1 cellular context compared by ENCODE assay signal in the genomic region with DNA sequence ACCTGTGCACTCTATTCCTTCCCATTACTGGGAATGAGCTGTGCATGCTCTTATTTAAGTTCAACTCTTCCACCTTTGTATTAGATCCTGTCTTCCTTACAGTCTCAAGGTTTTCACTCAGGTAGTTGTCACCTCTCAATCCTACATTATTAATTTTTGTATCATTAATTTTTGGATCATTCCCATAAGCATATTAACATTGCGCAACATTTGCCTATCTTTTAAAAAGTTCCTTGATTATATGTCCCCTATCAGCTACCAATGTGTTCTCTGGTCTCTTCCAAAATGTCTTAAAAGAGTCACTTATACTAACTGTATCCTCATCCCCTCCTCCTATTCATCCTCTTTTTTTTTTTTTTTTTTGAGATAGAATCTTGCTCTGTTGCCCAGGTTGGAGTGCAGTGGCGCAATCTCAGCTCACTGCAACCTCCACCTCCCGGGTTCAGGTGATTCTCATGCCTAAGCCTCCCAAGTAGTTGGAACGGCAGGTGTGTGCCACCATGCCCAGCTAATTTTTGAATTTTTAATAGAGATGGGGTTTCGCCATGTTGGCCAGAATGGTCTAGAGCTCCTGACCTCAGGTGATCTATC.
TF ChIP-seq lines count a peak whose summit lies in the region.

No MANE protein-coding gene starts in this region.

TF ChIP-seq in IMR-90, 13 proteins besides CTCF, POLR2A, EP300 and RAD21:
- TF ChIP-seq CEBPB (IDR thresholded peaks at IDR 0.05; ENCODE audit: low read depth, low read length): peak; percentile 92
- TF ChIP-seq MAZ (IDR thresholded peaks at IDR 0.05; ENCODE audit: borderline replicate concordance, low read depth, low read length): no peak
- no peak for TF ChIP-seq RCOR1 (IDR thresholded peaks at IDR 0.05; ENCODE audit: insufficient replicate concordance, low read length)
- TF ChIP-seq CHD1 (IDR thresholded peaks at IDR 0.05; ENCODE audit: low read depth, low read length): no peak
